10 cellular contexts compared by ENCODE assay signal in the genomic region with DNA sequence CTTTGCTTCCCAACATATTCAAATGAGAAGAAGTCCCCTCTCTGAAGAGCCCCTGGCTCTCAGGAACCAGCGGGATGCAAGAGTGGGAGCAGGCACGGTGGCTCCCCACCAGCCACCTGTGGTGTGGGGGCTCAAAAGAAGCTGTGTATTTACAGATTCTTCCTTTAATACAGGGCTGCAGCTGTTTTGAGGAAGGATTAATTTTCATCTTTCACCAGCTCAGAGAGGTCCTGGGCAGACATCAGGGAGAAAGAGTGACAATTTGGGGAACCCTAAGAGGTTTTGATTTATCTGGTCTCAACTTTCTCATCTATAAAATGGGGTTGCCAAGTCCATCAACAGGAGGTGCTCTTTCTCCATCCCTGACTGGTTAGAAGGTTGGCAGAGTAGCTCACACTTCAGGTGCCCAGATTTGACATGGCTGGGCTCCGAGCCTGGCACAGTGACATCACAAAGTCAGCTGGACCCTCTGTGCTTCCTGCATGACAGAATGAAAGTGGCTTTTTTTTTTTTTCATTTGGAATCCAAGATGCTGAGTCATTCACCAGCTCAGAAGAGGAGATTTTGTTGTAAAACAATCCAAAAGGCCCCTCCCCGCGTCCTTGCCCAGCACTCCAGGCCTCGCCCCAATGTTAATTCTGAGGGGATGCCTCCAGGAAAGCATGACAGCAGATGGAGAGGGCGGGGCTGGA. TPM values are rescaled to one million over a fixed set of nuclear protein-coding genes. Genes with fewer than 3 reads are reported as not detected.
DNase-seq lines count a peak whose midpoint lies in the region; ATAC-seq and TF ChIP-seq lines count a peak whose summit lies in the region.
"Had no signal": no experiment of that assay in that cellular context is flagged by ENCODE, and none has a peak within 500 bp of the region (broad histone marks: within the 10 kb centered on the region; RNA-seq: fewer than 3 reads in every experiment).

No MANE protein-coding gene starts in this region.

- intact Hi-C loops in natural killer cell (cut with micrococcal nuclease): no loop called here

- H3K36me3 Mint-ChIP-seq in natural killer cell treated with Interleukin-12 subunit alpha and Interleukin-12 subunit beta and Interleukin-15 and Interleukin-18, amount 100 ng/mL, for 72 hours: no peaks in the 10 kb centered on the region
- no peaks in the 10 kb centered on the region for H3K36me3 Mint-ChIP-seq in natural killer cell
- H3K36me3 Mint-ChIP-seq in stimulated activated effector memory CD8-positive, alpha-beta T cell treated with anti-CD3 and anti-CD28 coated beads, Interleukin-12 subunit alpha, Interleukin-12 subunit beta, amount 100 ng/mL, for 72 hours: no peaks in the 10 kb centered on the region

- no peaks in the 10 kb centered on the region for H3K36me3 ChIP-seq in cardiac muscle cell

- no peak overlapping the region for H3K4me3 ChIP-seq in cardiac muscle cell
- H3K4me3 ChIP-seq: dorsolateral prefrontal cortex had no signal

- TF ChIP-seq CTCF in natural killer cell (IDR thresholded peaks at IDR 0.05): no peak
- TF ChIP-seq CTCF in cardiac muscle cell (IDR thresholded peaks at IDR 0.05; ENCODE audit: low read depth, low read length): peak; percentile 21

- no peaks in the 10 kb centered on the region for H3K9me3 Mint-ChIP-seq in natural killer cell treated with Interleukin-12 subunit alpha and Interleukin-12 subunit beta and Interleukin-15 and Interleukin-18, amount 100 ng/mL, for 72 hours
- no peaks in the 10 kb centered on the region for H3K9me3 Mint-ChIP-seq in natural killer cell
- H3K9me3 Mint-ChIP-seq in stimulated activated effector memory CD8-positive, alpha-beta T cell treated with anti-CD3 and anti-CD28 coated beads, Interleukin-12 subunit alpha, Interleukin-12 subunit beta, amount 100 ng/mL, for 72 hours: no peaks in the 10 kb centered on the region

- H3K27ac Mint-ChIP-seq in natural killer cell treated with Interleukin-12 subunit alpha and Interleukin-12 subunit beta and Interleukin-15 and Interleukin-18, amount 100 ng/mL, for 72 hours: no peak overlapping the region
- no peak overlapping the region for H3K27ac Mint-ChIP-seq in natural killer cell
- no peak overlapping the region for H3K27ac Mint-ChIP-seq in stimulated activated effector memory CD8-positive, alpha-beta T cell treated with anti-CD3 and anti-CD28 coated beads, Interleukin-12 subunit alpha, Interleukin-12 subunit beta, amount 100 ng/mL, for 72 hours

- H3K4me3 Mint-ChIP-seq in natural killer cell treated with Interleukin-12 subunit alpha and Interleukin-12 subunit beta and Interleukin-15 and Interleukin-18, amount 100 ng/mL, for 72 hours: no peak overlapping the region
- no peak overlapping the region for H3K4me3 Mint-ChIP-seq in natural killer cell
- no peak overlapping the region for H3K4me3 Mint-ChIP-seq in stimulated activated effector memory CD8-positive, alpha-beta T cell treated with anti-CD3 and anti-CD28 coated beads, Interleukin-12 subunit alpha, Interleukin-12 subunit beta, amount 100 ng/mL, for 72 hours

- no peaks in the 10 kb centered on the region for H3K4me1 ChIP-seq in cardiac muscle cell (ENCODE audit: low read depth)

- no peak overlapping the region for H3K27ac ChIP-seq in cardiac muscle cell
- H3K27ac ChIP-seq: dorsolateral prefrontal cortex had no signal

- no peaks in the 10 kb centered on the region for H3K9me3 ChIP-seq in cardiac muscle cell (ENCODE audit: low read depth)

- ATAC-seq in natural killer cell treated with Interleukin-12 subunit alpha and Interleukin-12 subunit beta and Interleukin-15 and Interleukin-18, amount 100 ng/mL, for 72 hours: no peak
- no peak for ATAC-seq in natural killer cell
- no peak for ATAC-seq in GM21737 (IDR thresholded peaks at IDR 0.05; ENCODE audit: unreplicated experiment)
- ATAC-seq in stimulated activated effector memory CD8-positive, alpha-beta T cell treated with anti-CD3 and anti-CD28 coated beads, Interleukin-12 subunit alpha, Interleukin-12 subunit beta, amount 100 ng/mL, for 72 hours: no peak
- no peak for ATAC-seq in activated CD4-positive, CD25-positive, alpha-beta regulatory T cell treated with anti-CD3 and anti-CD28 coated beads, Interleukin-2, amount 50 U/mL, for 24 hours

- DNase-seq in natural killer cell treated with Interleukin-12 subunit alpha and Interleukin-12 subunit beta and Interleukin-15 and Interleukin-18, amount 100 ng/mL, for 72 hours (ENCODE audit: low spot score): peak; percentile 35
- DNase-seq in natural killer cell (no peak), SHP77 treated with DMSO at 0.1 percent for 48 hours (lab: John Stamatoyannopoulos, UW) (peak; percentile 7), cardiac muscle cell (ENCODE audit: low read depth in 1 of 2, low spot score in 1 of 2) (peak in 1 of 2 donors; percentile 89), NCI-H526 (lab: John Stamatoyannopoulos, UW) (no peak)
- no peak for DNase-seq in stimulated activated effector memory CD8-positive, alpha-beta T cell treated with anti-CD3 and anti-CD28 coated beads, Interleukin-12 subunit alpha, Interleukin-12 subunit beta, amount 100 ng/mL, for 72 hours (ENCODE audit: low spot score in 2 of 2)
- DNase-seq: dorsolateral prefrontal cortex, posterior cingulate gyrus had no signal

- no peaks in the 10 kb centered on the region for H3K4me1 Mint-ChIP-seq in natural killer cell treated with Interleukin-12 subunit alpha and Interleukin-12 subunit beta and Interleukin-15 and Interleukin-18, amount 100 ng/mL, for 72 hours (ENCODE audit: low read depth in 2 of 2)
- H3K4me1 Mint-ChIP-seq in natural killer cell: no peaks in the 10 kb centered on the region
- no peaks in the 10 kb centered on the region for H3K4me1 Mint-ChIP-seq in stimulated activated effector memory CD8-positive, alpha-beta T cell treated with anti-CD3 and anti-CD28 coated beads, Interleukin-12 subunit alpha, Interleukin-12 subunit beta, amount 100 ng/mL, for 72 hours

- H3K27me3 Mint-ChIP-seq in natural killer cell treated with Interleukin-12 subunit alpha and Interleukin-12 subunit beta and Interleukin-15 and Interleukin-18, amount 100 ng/mL, for 72 hours: peaks cover 20 to 22% of the 10 kb centered on the region in 2 donors
- peaks cover 14 to 15% of the 10 kb centered on the region in 2 donors for H3K27me3 Mint-ChIP-seq in natural killer cell (ENCODE audit: low read depth in 2 of 2)

- no peaks in the 10 kb centered on the region for H3K27me3 ChIP-seq in cardiac muscle cell

RNA-seq across cellular contexts. Expression of gene SIX2, which starts 15.5 kb away (rescaled TPM):
- not detected for total RNA-seq in natural killer cell treated with Interleukin-12 subunit alpha and Interleukin-12 subunit beta and Interleukin-15 and Interleukin-18, amount 100 ng/mL, for 72 hours
- not detected for total RNA-seq in natural killer cell
- 0.63 and 0.89 TPM in 2 replicates for total RNA-seq in cardiac muscle cell
- 0.78 and 1.0 TPM in 2 replicates for polyA plus RNA-seq in cardiac muscle cell

Comparison
In these comparisons a context has a peak if more than half of its experiments do, and no peak if none do; other contexts are left out.
1. DNase-seq: peak in natural killer cell treated with Interleukin-12 subunit alpha and Interleukin-12 subunit beta and Interleukin-15 and Interleukin-18, amount 100 ng/mL, for 72 hours (single experiment) and SHP77 treated with DMSO at 0.1 percent for 48 hours (single experiment); none in natural killer cell (single experiment), NCI-H526 (0 of 2) and stimulated activated effector memory CD8-positive, alpha-beta T cell treated with anti-CD3 and anti-CD28 coated beads, Interleukin-12 subunit alpha, Interleukin-12 subunit beta, amount 100 ng/mL, for 72 hours (0 of 2).